9 cellular contexts compared by ENCODE assay signal in the genomic region with DNA sequence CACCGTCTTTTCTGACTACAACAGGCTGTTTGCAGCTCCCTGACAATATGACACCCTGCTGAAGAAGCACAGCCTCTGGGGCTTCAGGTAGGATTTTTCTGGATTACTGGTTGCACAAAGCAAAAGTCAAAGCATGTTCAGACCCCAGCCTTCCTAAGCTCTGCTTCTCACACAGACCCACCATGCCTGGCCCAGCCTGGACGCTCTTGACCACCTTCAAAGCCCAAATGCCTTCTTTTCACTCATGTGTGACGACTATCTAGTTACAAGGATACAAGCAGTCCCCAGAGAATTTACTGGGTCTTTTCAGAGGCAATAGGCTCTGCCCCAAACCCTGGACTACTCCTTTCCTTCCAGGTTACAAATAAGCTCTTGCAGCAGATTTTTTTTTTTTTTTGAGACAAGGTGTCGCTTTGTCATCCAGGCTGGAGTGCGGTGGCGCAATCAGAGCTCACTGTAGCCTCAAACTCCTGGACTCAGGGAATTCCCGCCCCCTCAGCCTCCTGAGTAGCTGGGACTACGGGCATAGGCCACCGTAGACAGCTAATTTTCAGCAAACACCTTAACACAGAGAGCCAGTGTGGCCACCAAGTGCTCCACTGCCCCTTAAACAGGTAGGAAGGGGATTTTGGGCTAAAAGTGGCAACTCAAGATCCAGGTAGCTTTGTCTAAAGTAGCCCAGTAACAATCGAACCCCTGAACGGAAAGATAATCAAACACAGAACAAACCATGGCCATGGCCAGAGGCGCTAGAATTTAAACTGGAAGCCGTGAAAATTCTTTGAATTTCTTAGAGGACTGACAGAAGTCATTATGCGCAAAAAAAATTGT. TPM values are rescaled to one million over a fixed set of nuclear protein-coding genes. Genes with fewer than 3 reads are reported as not detected.
DNase-seq lines count a peak whose midpoint lies in the region; ATAC-seq and TF ChIP-seq lines count a peak whose summit lies in the region.
"Had no signal": no experiment of that assay in that cellular context is flagged by ENCODE, and none has a peak within 500 bp of the region (broad histone marks: within the 10 kb centered on the region; RNA-seq: fewer than 3 reads in every experiment).

No MANE protein-coding gene starts in this region.

- H3K27me3 ChIP-seq in liver (ENCODE audit: control insufficient read depth in 4 of 4, insufficient read depth in 4 of 4, low read length in 3 of 4) (no peaks in the 10 kb centered on the region), thyroid gland (no peaks in the 10 kb centered on the region)
- H3K27me3 ChIP-seq: MG63 had no signal

- 56% methylated on average over 14 of the region's 14 CpGs for WGBS in liver
- WGBS in thyroid gland, 2 donors = 53 to 62% methylated on average over 14 of the region's 14 CpGs

- DNase-seq in NCI-H187 (lab: John Stamatoyannopoulos, UW) (peak; percentile 24 to 35), NCI-H187 treated with DMSO at 0.1 percent for 48 hours (lab: John Stamatoyannopoulos, UW) (no peak), choroid plexus epithelial cell (ENCODE audit: low read depth) (peak; percentile 25), thyroid gland (peak; percentile 68 to 78), NCI-H2227 treated with DMSO at 0.1 percent for 48 hours (lab: John Stamatoyannopoulos, UW) (no peak), omental fat pad (ENCODE audit: low spot score) (no peak), epidermal melanocyte (ENCODE audit: insufficient read length, low spot score) (no peak)
- DNase-seq: MG63 had no signal

- no peak for TF ChIP-seq RAD21 in liver (IDR thresholded peaks at IDR 0.05)

- no peak for TF ChIP-seq POLR2A in thyroid gland (IDR thresholded peaks at IDR 0.05)

- H3K9me3 ChIP-seq in liver (ENCODE audit: control insufficient read depth in 4 of 4, low read length in 3 of 4) (no peaks in the 10 kb centered on the region), thyroid gland (no peaks in the 10 kb centered on the region)
- H3K9me3 ChIP-seq: MG63 had no signal

- TF ChIP-seq CTCF in choroid plexus epithelial cell (conservative IDR thresholded peaks at IDR 0.05; ENCODE audit: low read depth, low read length) (no peak), liver (IDR thresholded peaks at IDR 0.05; ENCODE audit: low read depth, low read length, missing input control) (no peak), thyroid gland (IDR thresholded peaks at IDR 0.05) (no peak), omental fat pad (IDR thresholded peaks at IDR 0.05) (no peak)

- H3K4me3 ChIP-seq in choroid plexus epithelial cell (ENCODE audit: low read depth, low read length) (no peak overlapping the region), liver (ENCODE audit: low read depth in 1 of 3, low read length in 3 of 3) (peak overlapping the region in 1 of 3 donors; percentile 5), thyroid gland (replicated peaks in 1 of 3) (no peak overlapping the region)
- H3K4me3 ChIP-seq: MG63 had no signal

- H3K27ac ChIP-seq in liver (ENCODE audit: low read depth in 1 of 2, low read length in 2 of 2) = peak overlapping the region; percentile 39 to 75
- H3K27ac ChIP-seq in thyroid gland = peak overlapping the region; percentile 75 to 88 (median 86)

- H3K4me1 ChIP-seq in liver (ENCODE audit: control insufficient read depth in 4 of 4, insufficient read depth in 4 of 4, low read length in 3 of 4) = peaks cover 4 to 11% (median 9%) of the 10 kb centered on the region in 4 donors
- peaks cover 35 to 52% of the 10 kb centered on the region in 2 donors for H3K4me1 ChIP-seq in thyroid gland

- H3K9ac ChIP-seq in liver (ENCODE audit: low read depth in 1 of 2, low read length in 2 of 2) = no peak overlapping the region

- no peak for ATAC-seq in omental fat pad (ENCODE audit: low FRiP score)

- no peaks in the 10 kb centered on the region for H3K36me3 ChIP-seq in liver (ENCODE audit: control insufficient read depth in 4 of 4, insufficient read depth in 3 of 4, low read depth in 1 of 4, low read length in 3 of 4)
- no peaks in the 10 kb centered on the region for H3K36me3 ChIP-seq in thyroid gland

- intact Hi-C loops in thyroid gland (cut with DNase I) = no loop called here

TF ChIP-seq in liver, 16 proteins besides CTCF, POLR2A, EP300 and RAD21:
- peak; percentile 2 to 44 for TF ChIP-seq HNF4A (conservative IDR thresholded peaks at IDR 0.05)
- peak in 1 of 2 donors; percentile 40 for TF ChIP-seq EGR1 (IDR thresholded peaks at IDR 0.05; ENCODE audit: low read depth in 2 of 2)
- TF ChIP-seq, protein P1, sequence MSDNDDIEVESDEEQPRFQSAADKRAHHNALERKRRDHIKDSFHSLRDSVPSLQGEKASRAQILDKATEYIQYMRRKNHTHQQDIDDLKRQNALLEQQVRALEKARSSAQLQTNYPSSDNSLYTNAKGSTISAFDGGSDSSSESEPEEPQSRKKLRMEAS (IDR thresholded peaks at IDR 0.05) = no peak

RNA-seq across cellular contexts. Expression of a gene that starts 16.2 kb away (rescaled TPM):
- 10 to 100 TPM in 1 of 2 donors, 1 to 10 TPM in 1; 7.8 to 26.0 TPM for total RNA-seq in liver
- 10 to 100 TPM in 1 of 2 donors, 1 to 10 TPM in 1; 3.1 to 11.0 TPM for polyA plus RNA-seq in liver
- 100 to 1,000 TPM in 2 of 4 donors, 10 to 100 TPM in 2; 59.9 to 211 (median 134) TPM for total RNA-seq in thyroid gland
- 10 to 100 TPM; 22.8 to 44.4 (median 30.5) TPM for total RNA-seq in omental fat pad

Comparison
In these comparisons a context has a peak if more than half of its experiments do, and no peak if none do; other contexts are left out.
1. DNase-seq: peak in NCI-H187 (2 of 2), choroid plexus epithelial cell (single experiment) and thyroid gland (2 of 2); none in NCI-H187 treated with DMSO at 0.1 percent for 48 hours (single experiment), NCI-H2227 treated with DMSO at 0.1 percent for 48 hours (single experiment), omental fat pad (single experiment) and epidermal melanocyte (single experiment).